ENCODE assay signal across 10 cellular contexts in genomic region chr16:745739-746138, GRCh38. TPM values are rescaled to one million over a fixed set of nuclear protein-coding genes. Genes with fewer than 3 reads are reported as not detected.
A peak's percentile ranks its signal among the peaks of the same experiment; 100 is the strongest.
DNase-seq lines count a peak whose midpoint lies in the region; ATAC-seq and TF ChIP-seq lines count a peak whose summit lies in the region.
"Had no signal": no experiment of that assay in that cellular context is flagged by ENCODE, and none has a peak within 500 bp of the region (broad histone marks: within the 10 kb centered on the region; RNA-seq: fewer than 3 reads in every experiment).

No MANE protein-coding gene starts in this region.

- ATAC-seq in HG03439 (IDR thresholded peaks at IDR 0.05; ENCODE audit: unreplicated experiment) (no peak), GM19023 (IDR thresholded peaks at IDR 0.05; ENCODE audit: unreplicated experiment) (no peak)

- 7% methylated on average over 11 of the region's 14 CpGs for WGBS in hepatocyte (ENCODE audit: low lambda C conversion rate, missing lambda C conversion rate)

- H3K4me2 ChIP-seq in PC-9 (no peak overlapping the region), hepatocyte (no peak overlapping the region)

- H3K27me3 ChIP-seq in A673 (replicated peaks; ENCODE audit: insufficient read depth, low read depth, low read length, poor library complexity) (no peaks in the 10 kb centered on the region), GM06990 (replicated peaks; ENCODE audit: control insufficient read depth, insufficient read depth, low read length) (no peaks in the 10 kb centered on the region), PC-9 (ENCODE audit: insufficient read depth, low read depth) (no peaks in the 10 kb centered on the region), hepatocyte (no peaks in the 10 kb centered on the region)

- H3K27ac ChIP-seq in A673 (ENCODE audit: low read depth, low read length, poor library complexity, severe bottlenecking) (no peak overlapping the region), PC-9 (no peak overlapping the region), hepatocyte (no peak overlapping the region)
- H3K27ac ChIP-seq: SK-N-MC had no signal

- no peaks in the 10 kb centered on the region for H4K20me1 ChIP-seq in PC-9 (ENCODE audit: insufficient read depth)
- no peaks in the 10 kb centered on the region for H4K20me1 ChIP-seq in hepatocyte (ENCODE audit: insufficient read depth, poor library complexity, severe bottlenecking)

- H2AFZ ChIP-seq in PC-9: no peak overlapping the region
- H2AFZ ChIP-seq in hepatocyte: no peak overlapping the region

- peaks cover 8% of the 10 kb centered on the region; the same call in 1 of the 2 replicates for H3F3A ChIP-seq in PC-9 (ENCODE audit: insufficient read depth, low read depth)

- H3K4me1 ChIP-seq in A673 (ENCODE audit: insufficient read depth, low read length, poor library complexity, severe bottlenecking): no peaks in the 10 kb centered on the region
- no peaks in the 10 kb centered on the region for H3K4me1 ChIP-seq in PC-9 (replicated peaks; ENCODE audit: insufficient read depth)
- H3K4me1 ChIP-seq in hepatocyte (ENCODE audit: insufficient read depth): peaks cover 4% of the 10 kb centered on the region

- H3K79me2 ChIP-seq in PC-9 (ENCODE audit: low read depth) (no peaks in the 10 kb centered on the region), hepatocyte (no peaks in the 10 kb centered on the region)

- BruUV-seq in A673 (replicated peaks; lab: Mats Ljungman, UMichigan) (no TSS peak), PC-9 (replicated peaks; lab: Mats Ljungman, UMichigan) (no TSS peak)

- H3K4me3 ChIP-seq in A673 (ENCODE audit: low read depth, low read length, poor library complexity, severe bottlenecking) (no peak overlapping the region), GM06990 (replicated peaks; ENCODE audit: low read depth, low read length) (no peak overlapping the region), PC-9 (no peak overlapping the region), hepatocyte (no peak overlapping the region)
- H3K4me3 ChIP-seq: SK-N-MC had no signal

- intact Hi-C loops in A673 (cut with micrococcal nuclease; ENCODE audit: unreplicated experiment): no loop called here
- intact Hi-C loops in PC-9 (cut with micrococcal nuclease; ENCODE audit: unreplicated experiment): no loop called here

- TF ChIP-seq CTCF in A673 (conservative IDR thresholded peaks at IDR 0.05; ENCODE audit: low read depth, low read length) (peak; percentile 36; the same call in 1 of the 2 replicates), GM06990 (IDR thresholded peaks at IDR 0.05; ENCODE audit: insufficient read depth, low read length, poor library complexity, severe bottlenecking) (peak; percentile 58), PC-9 (conservative IDR thresholded peaks at IDR 0.05) (peak; percentile 63; the same call in 1 of the 2 replicates), hepatocyte (IDR thresholded peaks at IDR 0.05; ENCODE audit: poor library complexity) (peak; percentile 58)

- H3K36me3 ChIP-seq in A673 (ENCODE audit: insufficient read depth, low read length, poor library complexity, severe bottlenecking) (no peaks in the 10 kb centered on the region), GM06990 (ENCODE audit: control insufficient read depth, insufficient read depth, low read length) (no peaks in the 10 kb centered on the region), PC-9 (ENCODE audit: low read depth) (no peaks in the 10 kb centered on the region), hepatocyte (replicated peaks; ENCODE audit: insufficient read depth, low read depth) (no peaks in the 10 kb centered on the region)

- POLR2A ChIA-PET in A673 (lab: Charles Lee; ENCODE audit: low non-redundant PET) (no interaction called here), PC-9 (lab: Charles Lee; ENCODE audit: unreplicated experiment) (interaction anchor here (0.7 kb wide), 2 partner anchors 15 to 18 kb away, joined by 3 read pairs; partner anchors contain the start of gene MSLN)

- H3K9me3 ChIP-seq in A673 (ENCODE audit: low read depth, low read length, poor library complexity, severe bottlenecking): no peaks in the 10 kb centered on the region
- H3K9me3 ChIP-seq in PC-9 (ENCODE audit: insufficient read depth, low read depth): no peaks in the 10 kb centered on the region
- H3K9me3 ChIP-seq in hepatocyte (ENCODE audit: low read depth): no peaks in the 10 kb centered on the region

- no peaks in the 10 kb centered on the region for H3K9me2 ChIP-seq in PC-9 (ENCODE audit: insufficient read depth)
- H3K9me2 ChIP-seq in hepatocyte (replicated peaks; ENCODE audit: insufficient read depth): no peaks in the 10 kb centered on the region

- DNase-seq in A673 (ENCODE audit: low spot score) (no peak), GM06990 (ENCODE audit: extremely low read depth, insufficient read length) (peak; percentile 35), PC-9 (peak in 1 of 2 experiments; percentile 8), hepatocyte (ENCODE audit: low spot score) (peak; percentile 77), NCI-H187 treated with DMSO at 0.1 percent for 48 hours (lab: John Stamatoyannopoulos, UW) (no peak), NCI-H1048 (lab: John Stamatoyannopoulos, UW) (no peak)

- CTCF ChIA-PET in A673 (lab: Charles Lee) (interaction anchor here (0.6 to 0.7 kb wide), 2 partner anchors 29 to 312 kb away, joined by 3 to 5 read pairs; no protein-coding TSS in a partner anchor), PC-9 (lab: Charles Lee) (interaction anchor here (1.4 kb wide), 1 partner anchor 40 kb away, joined by 3 read pairs; no protein-coding TSS in a partner anchor)

RNA-seq across cellular contexts. Expression of gene CIAO3, which starts 4.9 kb away (rescaled TPM):
- total RNA-seq in A673 (2021): 48.4 and 50.0 TPM in 2 replicates
- total RNA-seq in PC-9 (2021): 44.2 and 45.8 TPM in 2 replicates
- 28.5 and 39.0 TPM in 2 replicates for total RNA-seq in hepatocyte
- 42.8 and 61.8 TPM in 2 replicates for polyA plus RNA-seq in hepatocyte

RNA-seq across cellular contexts. Expression of gene MSLN, which starts 14.8 kb away (rescaled TPM):
- total RNA-seq in A673 (2021): not detected in 2 replicates
- 59.9 and 86.4 TPM in 2 replicates for total RNA-seq in PC-9 (2021)
- 2.4 and 2.5 TPM in 2 replicates for total RNA-seq in hepatocyte
- 5.6 and 8.0 TPM in 2 replicates for polyA plus RNA-seq in hepatocyte
- total RNA-seq: fibroblast of lung had no signal
- polyA plus RNA-seq: fibroblast of lung had no signal

RNA-seq across cellular contexts. Expression of gene HAGHL, which starts 18.8 kb away (rescaled TPM):
- total RNA-seq in A673 (2021) (2.5 and 3.5 TPM in 2 replicates), PC-9 (2021) (31.0 and 57.6 TPM in 2 replicates), hepatocyte (14.5 and 15.5 TPM in 2 replicates)
- 31.5 and 32.3 TPM in 2 replicates for polyA plus RNA-seq in hepatocyte

RNA-seq across cellular contexts. Expression of gene CCDC78, which starts 19.5 kb away (rescaled TPM):
- total RNA-seq in A673 (2021) (0.28 and 1.4 TPM in 2 replicates), PC-9 (2021) (4.2 and 6.4 TPM in 2 replicates), hepatocyte (2.2 and 3.4 TPM in 2 replicates)
- 5.8 and 6.8 TPM in 2 replicates for polyA plus RNA-seq in hepatocyte

RNA-seq across cellular contexts. Expression of gene ANTKMT, which starts 24.8 kb away (rescaled TPM):
- total RNA-seq in A673 (2021): 21.2 and 26.0 TPM in 2 replicates
- total RNA-seq in PC-9 (2021): 55.0 and 102 TPM in 2 replicates
- 32.0 and 38.8 TPM in 2 replicates for total RNA-seq in hepatocyte
- polyA plus RNA-seq in hepatocyte: 81.0 and 81.8 TPM in 2 replicates

Comparison
In these comparisons a context has a peak if more than half of its experiments do, and no peak if none do; other contexts are left out.
1. DNase-seq: peak in GM06990 (single experiment) and hepatocyte (single experiment); none in A673 (single experiment), NCI-H187 treated with DMSO at 0.1 percent for 48 hours (single experiment) and NCI-H1048 (single experiment).
2. RNA of gene MSLN, which starts 14.8 kb away (total RNA-seq): 59.9 to 86.4 TPM in PC-9; 2.4 to 2.5 TPM in hepatocyte and not detected in A673; every median in the first group is over 10 times any median in the second.
3. Peak in every context shown above with its lines, with median percentiles within 50 percentile points of each other: CTCF ChIP-seq.